18 cellular contexts compared by ENCODE assay signal in the genomic region with DNA sequence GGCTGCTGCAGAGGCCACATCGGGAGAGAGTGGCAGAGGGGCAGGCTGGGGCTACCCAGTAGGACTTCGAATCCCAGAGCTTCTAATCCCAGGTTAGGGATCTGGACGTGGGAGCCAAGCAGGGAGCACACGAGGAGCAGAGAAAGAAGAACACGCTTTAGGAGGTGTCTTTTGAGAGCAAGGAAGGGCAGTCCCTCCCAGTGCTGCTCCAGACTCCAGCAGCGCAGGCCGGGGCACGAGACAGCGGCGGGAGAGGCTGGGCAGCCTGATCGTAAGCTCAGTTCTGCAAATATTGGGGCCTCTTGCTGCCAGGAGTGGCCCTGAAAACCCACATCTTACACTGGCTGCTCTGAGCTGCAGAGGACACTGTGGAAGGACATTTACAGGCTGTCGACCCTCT.
DNase-seq lines count a peak whose midpoint lies in the region; ATAC-seq and TF ChIP-seq lines count a peak whose summit lies in the region.
"Had no signal": no experiment of that assay in that cellular context is flagged by ENCODE, and none has a peak within 500 bp of the region (broad histone marks: within the 10 kb centered on the region; RNA-seq: fewer than 3 reads in every experiment).

No MANE protein-coding gene starts in this region.

- peaks cover 54% of the 10 kb centered on the region for H3K4me1 Mint-ChIP-seq in activated CD8-positive, alpha-beta memory T cell treated with anti-CD3 and anti-CD28 coated beads, Interleukin-2, amount 10 ng/mL, durations not matched to agents 7 days and 5 days
- peaks cover 55% of the 10 kb centered on the region for H3K4me1 Mint-ChIP-seq in nephron

- TF ChIP-seq POLR2A in suprapubic skin (IDR thresholded peaks at IDR 0.05): no peak

- H3K4me1 ChIP-seq in upper lobe of right lung: peaks cover 22% of the 10 kb centered on the region
- H3K4me1 ChIP-seq in suprapubic skin: peaks cover 13% of the 10 kb centered on the region

- H3K4me3 Mint-ChIP-seq in activated CD8-positive, alpha-beta memory T cell treated with anti-CD3 and anti-CD28 coated beads, Interleukin-2, amount 10 ng/mL, durations not matched to agents 7 days and 5 days: no peak overlapping the region
- H3K4me3 Mint-ChIP-seq in nephron: no peak overlapping the region
- H3K4me3 Mint-ChIP-seq: CD4-positive, alpha-beta memory T cell had no signal

- H3K4me3 ChIP-seq in upper lobe of right lung: no peak overlapping the region
- H3K4me3 ChIP-seq in suprapubic skin: no peak overlapping the region
- H3K4me3 ChIP-seq: ovary, thyroid gland had no signal

- peak overlapping the region; percentile 88 for H3K27ac Mint-ChIP-seq in activated CD8-positive, alpha-beta memory T cell treated with anti-CD3 and anti-CD28 coated beads, Interleukin-2, amount 10 ng/mL, durations not matched to agents 7 days and 5 days
- peak overlapping the region; percentile 35 to 60 (median 43) for H3K27ac Mint-ChIP-seq in nephron

- 89% methylated on average over 12 of the region's 12 CpGs for WGBS in suprapubic skin

- H3K9me3 Mint-ChIP-seq in activated CD8-positive, alpha-beta memory T cell treated with anti-CD3 and anti-CD28 coated beads, Interleukin-2, amount 10 ng/mL, durations not matched to agents 7 days and 5 days (ENCODE audit: low read depth): no peaks in the 10 kb centered on the region
- H3K9me3 Mint-ChIP-seq in nephron: no peaks in the 10 kb centered on the region

- H3K27me3 ChIP-seq in upper lobe of right lung: no peaks in the 10 kb centered on the region
- H3K27me3 ChIP-seq in suprapubic skin: no peaks in the 10 kb centered on the region
- H3K27me3 ChIP-seq: ovary, thyroid gland had no signal

- CTCF ChIA-PET in activated CD8-positive, alpha-beta memory T cell treated with anti-CD3 and anti-CD28 coated beads, Interleukin-2, amount 10 ng/mL, durations not matched to agents 7 days and 5 days (lab: Charles Lee): interaction anchor here (1.8 kb wide), 1 partner anchor 55 kb away, joined by 9 read pairs; no protein-coding TSS in a partner anchor

- intact Hi-C loops in upper lobe of right lung (cut with DNase I): no loop called here
- intact Hi-C loops in sciatic nerve (cut with DNase I): no loop called here

- TF ChIP-seq CTCF in nephron (IDR thresholded peaks at IDR 0.05; ENCODE audit: unreplicated experiment in 3 of 3) (no peak), upper lobe of right lung (IDR thresholded peaks at IDR 0.05) (no peak), suprapubic skin (IDR thresholded peaks at IDR 0.05) (no peak)

- H3K9me3 ChIP-seq in upper lobe of right lung (no peaks in the 10 kb centered on the region), suprapubic skin (no peaks in the 10 kb centered on the region)
- H3K9me3 ChIP-seq: ovary, thyroid gland had no signal

- H3K27me3 Mint-ChIP-seq in activated CD8-positive, alpha-beta memory T cell treated with anti-CD3 and anti-CD28 coated beads, Interleukin-2, amount 10 ng/mL, durations not matched to agents 7 days and 5 days: no peaks in the 10 kb centered on the region
- H3K27me3 Mint-ChIP-seq in nephron (ENCODE audit: low read depth): no peaks in the 10 kb centered on the region
- H3K27me3 Mint-ChIP-seq: CD4-positive, alpha-beta memory T cell had no signal

- peak overlapping the region; percentile 24 for H3K27ac ChIP-seq in upper lobe of right lung
- no peak overlapping the region for H3K27ac ChIP-seq in suprapubic skin

- H3K36me3 ChIP-seq in upper lobe of right lung (peaks cover 15% of the 10 kb centered on the region), suprapubic skin (no peaks in the 10 kb centered on the region)
- H3K36me3 ChIP-seq: ovary, thyroid gland had no signal

- DNase-seq in activated CD8-positive, alpha-beta memory T cell treated with anti-CD3 and anti-CD28 coated beads, Interleukin-2, amount 10 ng/mL, durations not matched to agents 7 days and 5 days: no peak
- no peak for DNase-seq in activated CD8-positive, alpha-beta memory T cell treated with anti-CD3 and anti-CD28 coated beads, Interleukin-2, amount 50 U/mL, for 4 hours
- peak; percentile 50 for DNase-seq in globus pallidus (ENCODE audit: low spot score)
- no peak for DNase-seq in upper lobe of right lung
- DNase-seq in suprapubic skin (ENCODE audit: low spot score in 2 of 2): no peak
- no peak for DNase-seq in sciatic nerve (ENCODE audit: low spot score)
- DNase-seq: 8988T; CD4-positive, alpha-beta memory T cell; mammary epithelial cell; NCI-H1930; NCI-H524 treated with DMSO at 0.1 percent for 48 hours; PC-3; stimulated activated CD4-positive, alpha-beta T cell treated with anti-CD3 and anti-CD28 coated beads, Interleukin-15, amount 100 ng/mL, for 24 hours; T-helper 1 cell; thyroid gland had no signal

- no peak for TF ChIP-seq EP300 in suprapubic skin (IDR thresholded peaks at IDR 0.05)

- peaks cover 5% of the 10 kb centered on the region for H3K36me3 Mint-ChIP-seq in activated CD8-positive, alpha-beta memory T cell treated with anti-CD3 and anti-CD28 coated beads, Interleukin-2, amount 10 ng/mL, durations not matched to agents 7 days and 5 days
- peaks cover 53% of the 10 kb centered on the region for H3K36me3 Mint-ChIP-seq in nephron (ENCODE audit: low read depth)

- no peak for ATAC-seq in activated CD8-positive, alpha-beta memory T cell treated with anti-CD3 and anti-CD28 coated beads, Interleukin-2, amount 10 ng/mL, durations not matched to agents 7 days and 5 days
- ATAC-seq in upper lobe of right lung: no peak
- ATAC-seq in GM21619 (IDR thresholded peaks at IDR 0.05; ENCODE audit: unreplicated experiment): no peak
- no peak for ATAC-seq in sciatic nerve
- ATAC-seq: PC-3 had no signal
